In genomic region chr20:60427516-60427915, GRCh38 we compare ENCODE assay signal across 5 cellular contexts.
"Had no signal": no experiment of that assay in that cellular context is flagged by ENCODE, and none has a peak within 500 bp of the region (broad histone marks: within the 10 kb centered on the region; RNA-seq: fewer than 3 reads in every experiment).

No MANE protein-coding gene starts in this region.

- H3K4me1 Mint-ChIP-seq: IgD-negative memory B cell had no signal

- H3K36me3 Mint-ChIP-seq: IgD-negative memory B cell had no signal

- DNase-seq: IMR-90 had no signal

- H3K4me3 Mint-ChIP-seq: IgD-negative memory B cell had no signal

- H3K27ac Mint-ChIP-seq: IgD-negative memory B cell had no signal

- H3K27me3 Mint-ChIP-seq: IgD-negative memory B cell had no signal

- H3K4me3 ChIP-seq: K562 had no signal

- ATAC-seq: HepG2, K562 had no signal

- H3K27ac ChIP-seq: HL-60 had no signal
